ENCODE assay signal across 8 cellular contexts in genomic region chr12:55940065-55940732, GRCh38. TPM values are rescaled to one million over a fixed set of nuclear protein-coding genes. Genes with fewer than 3 reads are reported as not detected.
DNase-seq lines count a peak whose midpoint lies in the region; ATAC-seq and TF ChIP-seq lines count a peak whose summit lies in the region.

No MANE protein-coding gene starts in this region.

- no TSS peak for BruUV-seq in Panc1 (replicated peaks; lab: Mats Ljungman, UMichigan)

- no peak for TF ChIP-seq POLR2A in stomach (IDR thresholded peaks at IDR 0.05)

- peaks cover 6% of the 10 kb centered on the region; the same call in 1 of the 2 replicates for H3F3A ChIP-seq in DOHH2 (ENCODE audit: control insufficient read depth, insufficient read depth)

- 13 to 26% (median 13%) methylated on average over 13 to 18 of the region's 18 CpGs for WGBS in stomach, 5 donors

- H3K27me3 Mint-ChIP-seq in nephron (ENCODE audit: low read depth): peaks cover 15% of the 10 kb centered on the region

- POLR2A ChIA-PET in Panc1 (lab: Charles Lee): no interaction called here

- peak overlapping the region; percentile 38 for H3K9ac ChIP-seq in Karpas-422 (ENCODE audit: low read length)

- TF ChIP-seq EP300 in stomach (IDR thresholded peaks at IDR 0.05): no peak

- peak overlapping the region in 1 of 3 experiments; percentile 53 for H3K4me3 Mint-ChIP-seq in nephron

- H3K4me1 Mint-ChIP-seq in nephron: no peaks in the 10 kb centered on the region

- H3K36me3 Mint-ChIP-seq in nephron (ENCODE audit: low read depth): peaks cover 4% of the 10 kb centered on the region

- H3K9me3 Mint-ChIP-seq in nephron: no peaks in the 10 kb centered on the region

- H3K36me3 ChIP-seq in DOHH2 (ENCODE audit: control insufficient read depth, low read length) (peaks cover 87% of the 10 kb centered on the region), Karpas-422 (ENCODE audit: insufficient read depth, low read length) (peaks cover 15% of the 10 kb centered on the region; the same call in 1 of the 2 replicates), Panc1 (ENCODE audit: control insufficient read depth, insufficient read depth, low read length) (no peaks in the 10 kb centered on the region), stomach (peaks cover 16 to 72% (median 66%) of the 10 kb centered on the region in 4 donors)

- H3K9me2 ChIP-seq in DOHH2 (replicated peaks; ENCODE audit: control insufficient read depth, low read length) (no peaks in the 10 kb centered on the region), Karpas-422 (replicated peaks; ENCODE audit: insufficient read depth, low read length) (no peaks in the 10 kb centered on the region)

- CTCF ChIA-PET in Panc1 (lab: Charles Lee): interaction anchor here (0.5 to 2.0 kb wide), 11 partner anchors 9 to 285 kb away, joined by 3 to 11 read pairs (median 5); partner anchors contain the start of genes DGKA, DNAJC14, PYM1 and SARNP

- H3K27ac Mint-ChIP-seq in nephron: no peak overlapping the region

- H3K4me1 ChIP-seq in DOHH2 (ENCODE audit: control insufficient read depth, low read length): peaks cover 10% of the 10 kb centered on the region
- H3K4me1 ChIP-seq in Karpas-422 (ENCODE audit: low read length): peaks cover 11% of the 10 kb centered on the region
- peaks cover 4% of the 10 kb centered on the region; the same call in 1 of the 2 replicates for H3K4me1 ChIP-seq in Panc1 (ENCODE audit: control insufficient read depth, insufficient read depth, low read length)
- H3K4me1 ChIP-seq in stomach: peaks cover 8 to 16% (median 11%) of the 10 kb centered on the region in 4 donors

- intact Hi-C loops in Panc1 (cut with micrococcal nuclease; ENCODE audit: unreplicated experiment): loop anchor here (10.0 kb wide), 1 partner anchor 195 kb away; the partner anchor contains the start of gene GDF11
- intact Hi-C loops in stomach (cut with DNase I; ENCODE audit: low total_unique reads): no loop called here

- H3K4me3 ChIP-seq in DOHH2 (ENCODE audit: low read length): peak overlapping the region; percentile 17; the same call in 1 of the 2 replicates
- H3K4me3 ChIP-seq in Karpas-422 (ENCODE audit: low read length): no peak overlapping the region
- H3K4me3 ChIP-seq in Panc1 (ENCODE audit: low read depth in 2 of 2, low read length in 2 of 2): peak overlapping the region; percentile 19 to 48
- H3K4me3 ChIP-seq in stomach: peak overlapping the region in 2 of 4 donors; percentile 5 to 25

- peak overlapping the region; percentile 68; the same call in 1 of the 2 replicates for H2AFZ ChIP-seq in Karpas-422 (ENCODE audit: low read length)

- H3K27ac ChIP-seq in DOHH2 (ENCODE audit: low read depth, low read length) (no peak overlapping the region), Karpas-422 (ENCODE audit: low read length) (no peak overlapping the region), Panc1 (ENCODE audit: low read length) (0 out of 2 replicates have a peak overlapping the region, but pooled peaks have one; percentile 31), stomach (peak overlapping the region; percentile 28 to 66 (median 58))

- in situ Hi-C loops in Panc1 (cut with HindIII; ENCODE audit: low pct_unique_long_range_greater_than_20kb, low sequenced_read_pairs): no loop called here

- no peaks in the 10 kb centered on the region for H3K9me3 ChIP-seq in DOHH2 (ENCODE audit: control insufficient read depth, insufficient read depth, low read length)
- no peaks in the 10 kb centered on the region for H3K9me3 ChIP-seq in Karpas-422 (ENCODE audit: low read length)
- H3K9me3 ChIP-seq in Panc1 (ENCODE audit: control insufficient read depth, insufficient read depth, low read depth, low read length): no peaks in the 10 kb centered on the region
- no peaks in the 10 kb centered on the region for H3K9me3 ChIP-seq in stomach

- ATAC-seq in GM21737 (IDR thresholded peaks at IDR 0.05; ENCODE audit: unreplicated experiment): peak; percentile 92
- ATAC-seq in Panc1: peak; percentile 99

- H4K20me1 ChIP-seq in DOHH2 (ENCODE audit: control insufficient read depth, insufficient read depth, low read depth, low read length): no peaks in the 10 kb centered on the region
- H4K20me1 ChIP-seq in Karpas-422 (ENCODE audit: insufficient read depth, low read depth, low read length): no peaks in the 10 kb centered on the region

- TF ChIP-seq CTCF in DOHH2 (IDR thresholded peaks at IDR 0.05; ENCODE audit: low read depth, low read length, poor library complexity, severe bottlenecking) (peak; percentile 93), Panc1 (IDR thresholded peaks at IDR 0.05) (peak; percentile 96), nephron (IDR thresholded peaks at IDR 0.05; ENCODE audit: unreplicated experiment in 3 of 3) (peak; percentile 80 to 85 (median 85)), stomach (IDR thresholded peaks at IDR 0.05) (peak in 5 of 7 experiments; percentile 63 to 91 (median 88))

- H3K27me3 ChIP-seq in DOHH2 (ENCODE audit: control insufficient read depth, low read length): no peaks in the 10 kb centered on the region
- no peaks in the 10 kb centered on the region for H3K27me3 ChIP-seq in Karpas-422 (ENCODE audit: low read length)
- no peaks in the 10 kb centered on the region for H3K27me3 ChIP-seq in Panc1 (ENCODE audit: control insufficient read depth, insufficient read depth, low read length)
- H3K27me3 ChIP-seq in stomach: no peaks in the 10 kb centered on the region

- DNase-seq in Karpas-422: peak; percentile 94
- DNase-seq in Panc1 (ENCODE audit: low read depth, low spot score): peak; percentile 81
- peak; percentile 88 to 89 for DNase-seq in activated T-cell treated with anti-CD3 and anti-CD28 coated beads, Interleukin-2, amount 50 U/mL, for 48 hours
- DNase-seq in fibroblast of peridontal ligament (ENCODE audit: extremely low read depth): peak; percentile 85
- DNase-seq in stomach: peak; percentile 91

- H3K4me2 ChIP-seq in DOHH2 (ENCODE audit: low read length) (peak overlapping the region; percentile 42), Karpas-422 (ENCODE audit: low read depth, low read length, poor library complexity, severe bottlenecking) (peak overlapping the region; percentile 48)

- H3K79me2 ChIP-seq in DOHH2 (ENCODE audit: control insufficient read depth, low read length): no peaks in the 10 kb centered on the region
- H3K79me2 ChIP-seq in Karpas-422 (ENCODE audit: low read length): no peaks in the 10 kb centered on the region

RNA-seq across cellular contexts. Expression of gene DGKA, which starts 9.2 kb away (rescaled TPM):
- 70.4 and 88.5 TPM in 2 replicates for total RNA-seq in Karpas-422 (2014; rRNA removed; shearing (Covaris generic); ENCODE audit: low replicate concordance)
- total RNA-seq in Panc1 (2021; ENCODE audit: unreplicated experiment) (7.6 TPM), stomach (100 to 1,000 TPM in 1 of 5 donors, 10 to 100 TPM in 4; 56.0 to 418 (median 92.0) TPM)
- polyA plus RNA-seq in Panc1 (2012; ENCODE audit: insufficient read length): 5.8 TPM
- polyA plus RNA-seq in stomach: 100 to 1,000 TPM in 1 of 3 donors, 10 to 100 TPM in 2; 13.0 to 123 (median 27.6) TPM

RNA-seq across cellular contexts. Expression of gene PYM1, which starts 12.5 kb away (rescaled TPM):
- total RNA-seq in Karpas-422 (2014; rRNA removed; shearing (Covaris generic); ENCODE audit: low replicate concordance): 58.9 and 63.8 TPM in 2 replicates
- total RNA-seq in Panc1 (2021; ENCODE audit: unreplicated experiment): 32.2 TPM
- 40.4 TPM for polyA plus RNA-seq in Panc1 (2012; ENCODE audit: insufficient read length)
- 10 to 100 TPM in 2 of 5 donors, 1 to 10 TPM in 3; 1.2 to 59.4 (median 9.8) TPM for total RNA-seq in stomach
- polyA plus RNA-seq in stomach: 10 to 100 TPM; 42.8 to 54.8 (median 42.8) TPM

RNA-seq across cellular contexts. Expression of gene PMEL, which starts 25.6 kb away (rescaled TPM):
- 8.8 and 9.7 TPM in 2 replicates for total RNA-seq in Karpas-422 (2014; rRNA removed; shearing (Covaris generic); ENCODE audit: low replicate concordance)
- 1.2 TPM for total RNA-seq in Panc1 (2021; ENCODE audit: unreplicated experiment)
- 1.5 TPM for polyA plus RNA-seq in Panc1 (2012; ENCODE audit: insufficient read length)
- 1 to 10 TPM in 2 of 5 donors, under 1 TPM in 2, not detected in 1; 0.58 to 4.0 (median 1.0) TPM for total RNA-seq in stomach
- 1 to 10 TPM in 2 of 3 donors, under 1 TPM in 1; 0.75 to 2.1 (median 1.3) TPM for polyA plus RNA-seq in stomach

RNA-seq across cellular contexts. Expression of gene CDK2, which starts 26.4 kb away (rescaled TPM):
- 35.3 and 49.9 TPM in 2 replicates for total RNA-seq in Karpas-422 (2014; rRNA removed; shearing (Covaris generic); ENCODE audit: low replicate concordance)
- 72.9 TPM for total RNA-seq in Panc1 (2021; ENCODE audit: unreplicated experiment)
- 50.6 TPM for polyA plus RNA-seq in Panc1 (2012; ENCODE audit: insufficient read length)
- 100 to 1,000 TPM in 1 of 5 donors, 10 to 100 TPM in 3, 1 to 10 TPM in 1; 4.1 to 124 (median 12.3) TPM for total RNA-seq in stomach
- 10 to 100 TPM; 12.5 to 18.4 (median 17.5) TPM for polyA plus RNA-seq in stomach

RNA-seq across cellular contexts. Expression of gene RAB5B, which starts 33.7 kb away (rescaled TPM):
- total RNA-seq in Karpas-422 (2014; rRNA removed; shearing (Covaris generic); ENCODE audit: low replicate concordance): 43.8 and 62.4 TPM in 2 replicates
- 102 TPM for total RNA-seq in Panc1 (2021; ENCODE audit: unreplicated experiment)
- 92.2 TPM for polyA plus RNA-seq in Panc1 (2012; ENCODE audit: insufficient read length)
- 100 to 1,000 TPM in 1 of 5 donors, 10 to 100 TPM in 4; 17.1 to 100 (median 75.1) TPM for total RNA-seq in stomach
- 10 to 100 TPM; 52.4 to 92.4 (median 61.3) TPM for polyA plus RNA-seq in stomach

Comparison
In these comparisons a context has a peak if more than half of its experiments do, and no peak if none do; other contexts are left out.
1. H3K27ac ChIP-seq: peak in Panc1 (single experiment) and stomach (5 of 5); none in DOHH2 (single experiment) and Karpas-422 (single experiment).
2. Peak in every context shown above with its lines, with median percentiles within 50 percentile points of each other: CTCF ChIP-seq and DNase-seq.